18 cellular contexts compared by ENCODE assay signal in the genomic region with DNA sequence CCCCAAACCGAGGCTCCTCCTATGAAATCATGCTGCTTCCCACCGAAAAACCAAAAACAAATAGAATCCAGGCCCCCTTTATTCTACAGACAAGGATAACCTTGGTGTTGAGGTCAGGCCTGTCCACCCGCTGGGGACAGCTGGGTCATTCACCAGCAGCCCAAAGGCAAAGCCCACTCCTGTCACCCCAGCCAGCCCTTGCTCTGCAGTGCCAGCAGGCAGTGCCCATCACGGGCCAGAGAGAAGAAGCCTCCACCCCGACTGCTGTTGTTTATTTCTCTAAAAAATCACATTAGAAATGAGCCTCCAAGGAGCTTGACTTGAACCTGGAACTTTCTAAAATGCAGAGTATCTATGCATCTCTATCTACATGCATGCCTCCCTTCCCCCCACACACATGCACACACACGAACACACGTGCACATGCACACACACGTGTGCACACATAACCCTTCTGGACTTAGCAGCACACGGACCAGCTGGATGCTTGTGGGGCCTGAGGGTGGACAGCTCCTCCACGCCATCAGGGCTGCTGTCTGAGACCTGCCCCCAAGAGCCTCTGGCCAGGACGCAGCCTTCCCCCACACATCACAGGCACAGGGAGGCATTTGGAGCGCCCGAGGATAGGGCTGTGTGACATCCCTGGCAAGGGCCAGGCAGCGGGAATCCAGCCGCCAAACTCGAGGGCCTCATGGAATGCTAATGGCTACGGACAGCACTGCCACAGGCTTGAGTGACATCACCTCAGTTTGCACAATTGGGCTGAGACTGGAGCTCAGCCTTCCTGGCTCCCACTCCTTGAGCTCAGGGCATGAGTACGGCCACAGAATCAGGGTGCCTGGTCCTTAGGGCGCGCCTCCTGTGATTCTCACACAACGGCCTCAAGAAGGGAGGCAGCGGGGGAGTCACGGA. TPM values are rescaled to one million over a fixed set of nuclear protein-coding genes. Genes with fewer than 3 reads are reported as not detected.
A peak's percentile ranks its signal among the peaks of the same experiment; 100 is the strongest.
DNase-seq lines count a peak whose midpoint lies in the region; ATAC-seq, FAIRE-seq and TF ChIP-seq lines count a peak whose summit lies in the region.
"Had no signal": no experiment of that assay in that cellular context is flagged by ENCODE, and none has a peak within 500 bp of the region (broad histone marks: within the 10 kb centered on the region; RNA-seq: fewer than 3 reads in every experiment).

No MANE protein-coding gene starts in this region.

- H3K9me3 Mint-ChIP-seq in natural killer cell treated with Interleukin-12 subunit alpha and Interleukin-12 subunit beta and Interleukin-15 and Interleukin-18, amount 100 ng/mL, for 72 hours, result no peaks in the 10 kb centered on the region
- no peaks in the 10 kb centered on the region for H3K9me3 Mint-ChIP-seq in activated T-cell treated with anti-CD3 and anti-CD28 coated beads, Interleukin-2, amount 50 U/mL, for 72 hours

- peak overlapping the region in 1 of 2 donors; percentile 68 for H3K27ac Mint-ChIP-seq in natural killer cell treated with Interleukin-12 subunit alpha and Interleukin-12 subunit beta and Interleukin-15 and Interleukin-18, amount 100 ng/mL, for 72 hours
- no peak overlapping the region for H3K27ac Mint-ChIP-seq in activated T-cell treated with anti-CD3 and anti-CD28 coated beads, Interleukin-2, amount 50 U/mL, for 72 hours

- H3K9me3 ChIP-seq in A549, result no peaks in the 10 kb centered on the region
- H3K9me3 ChIP-seq: neutrophil, vagina had no signal

- no peaks in the 10 kb centered on the region for H3K4me1 ChIP-seq in A549

- ATAC-seq in A549, result peak; percentile 24 to 52; a peak in 3 of 6 replicates
- peak; percentile 76 for ATAC-seq in left ventricle myocardium superior
- no peak for ATAC-seq in natural killer cell treated with Interleukin-12 subunit alpha and Interleukin-12 subunit beta and Interleukin-15 and Interleukin-18, amount 100 ng/mL, for 72 hours
- no peak for ATAC-seq in GM18867 (IDR thresholded peaks at IDR 0.05; ENCODE audit: unreplicated experiment)
- ATAC-seq in activated T-cell treated with anti-CD3 and anti-CD28 coated beads, Interleukin-2, amount 50 U/mL, for 72 hours (replicated peaks in 1 of 2), result no peak

- no peak overlapping the region for H3K4me2 ChIP-seq in A549

- TF ChIP-seq EP300 in A549 (IDR thresholded peaks at IDR 0.05), result no peak

- no peak for TF ChIP-seq RAD21 in A549 (conservative IDR thresholded peaks at IDR 0.05 in 1 of 2, IDR thresholded peaks at IDR 0.05 in 1 of 2)

- TF ChIP-seq CTCF in A549 (IDR thresholded peaks at IDR 0.05), result no peak

- H3K27ac ChIP-seq in A549, result no peak overlapping the region
- H3K27ac ChIP-seq: cardiac muscle cell, HL-60, neutrophil, vagina had no signal

- H3K4me1 Mint-ChIP-seq in natural killer cell treated with Interleukin-12 subunit alpha and Interleukin-12 subunit beta and Interleukin-15 and Interleukin-18, amount 100 ng/mL, for 72 hours (ENCODE audit: low read depth in 2 of 2), result peaks cover 23 to 36% of the 10 kb centered on the region in 2 donors
- peaks cover 17% of the 10 kb centered on the region for H3K4me1 Mint-ChIP-seq in activated T-cell treated with anti-CD3 and anti-CD28 coated beads, Interleukin-2, amount 50 U/mL, for 72 hours (ENCODE audit: low read depth)

- H3K27me3 Mint-ChIP-seq in natural killer cell treated with Interleukin-12 subunit alpha and Interleukin-12 subunit beta and Interleukin-15 and Interleukin-18, amount 100 ng/mL, for 72 hours, result no peaks in the 10 kb centered on the region
- no peaks in the 10 kb centered on the region for H3K27me3 Mint-ChIP-seq in activated T-cell treated with anti-CD3 and anti-CD28 coated beads, Interleukin-2, amount 50 U/mL, for 72 hours (ENCODE audit: low read depth)

- CTCF ChIA-PET in A549 (lab: Yijun Ruan, JAX), result interaction anchor here (0.6 to 1.4 kb wide), 3 partner anchors 72 to 344 kb away, joined by 3 read pairs; no protein-coding TSS in a partner anchor

- DNase-seq in A549 (ENCODE audit: low read depth in 1 of 2, low spot score in 1 of 2) (no peak), HuH-7 (ENCODE audit: low spot score) (peak; percentile 35), left ventricle myocardium superior (peak; percentile 69), SHP77 treated with DMSO at 0.1 percent for 48 hours (lab: John Stamatoyannopoulos, UW) (no peak), ecto neural progenitor cell (ENCODE audit: low spot score) (no peak)
- peak; percentile 62 for DNase-seq in natural killer cell treated with Interleukin-12 subunit alpha and Interleukin-12 subunit beta and Interleukin-15 and Interleukin-18, amount 100 ng/mL, for 72 hours (ENCODE audit: low spot score)
- DNase-seq in activated T-cell treated with anti-CD3 and anti-CD28 coated beads, Interleukin-2, amount 50 U/mL, for 72 hours, result no peak
- DNase-seq: activated CD4-positive, alpha-beta T cell treated with anti-CD3 and anti-CD28 coated beads for 4 hours; Karpas-422; mammary epithelial cell; NCI-H1436; SIG-M5; T1000 had no signal

- no peak for FAIRE-seq in A549 (lab: Jason Lieb, UNC)

- POLR2A ChIA-PET in A549 (lab: Yijun Ruan, JAX), result no interaction called here

- WGBS in A549 (ENCODE audit: missing lambda C conversion rate), result 56% methylated on average over 23 of the region's 23 CpGs

- H3K4me3 ChIP-seq in A549, result no peak overlapping the region
- H3K4me3 ChIP-seq: cardiac muscle cell, vagina had no signal

- no peaks in the 10 kb centered on the region for H3K36me3 Mint-ChIP-seq in natural killer cell treated with Interleukin-12 subunit alpha and Interleukin-12 subunit beta and Interleukin-15 and Interleukin-18, amount 100 ng/mL, for 72 hours
- no peaks in the 10 kb centered on the region for H3K36me3 Mint-ChIP-seq in activated T-cell treated with anti-CD3 and anti-CD28 coated beads, Interleukin-2, amount 50 U/mL, for 72 hours (ENCODE audit: insufficient read depth in 2 of 2)

- TF ChIP-seq POLR2A in A549 (IDR thresholded peaks at IDR 0.05; ENCODE audit: low read length), result no peak

- intact Hi-C loops in left ventricle myocardium superior (cut with micrococcal nuclease), result no loop called here

- no peak overlapping the region for H3K4me3 Mint-ChIP-seq in natural killer cell treated with Interleukin-12 subunit alpha and Interleukin-12 subunit beta and Interleukin-15 and Interleukin-18, amount 100 ng/mL, for 72 hours
- no peak overlapping the region for H3K4me3 Mint-ChIP-seq in activated T-cell treated with anti-CD3 and anti-CD28 coated beads, Interleukin-2, amount 50 U/mL, for 72 hours

TF ChIP-seq in A549, 52 proteins besides CTCF, POLR2A, EP300 and RAD21:
- TF ChIP-seq CHD4 (IDR thresholded peaks at IDR 0.05; ENCODE audit: borderline replicate concordance) (no peak), ZFP36 (IDR thresholded peaks at IDR 0.05; ENCODE audit: borderline replicate concordance, partially characterized antibody) (no peak), ZSCAN20 (CRISPR knock-in tag; IDR thresholded peaks at IDR 0.05) (no peak), TFCP2L1 (CRISPR knock-in tag; IDR thresholded peaks at IDR 0.05) (no peak), HOXA7 (CRISPR knock-in tag; IDR thresholded peaks at IDR 0.05) (no peak), CBX2 (IDR thresholded peaks at IDR 0.05; ENCODE audit: borderline replicate concordance, low read depth) (no peak)

RNA-seq across cellular contexts. Expression of a gene that starts 22.8 kb away (rescaled TPM):
- polyA plus RNA-seq in A549 (2011; rRNA removed) (23.0 and 31.7 TPM in 2 replicates), A549 (2017; fragmentation: RNase III; extraction: RNeasy Plus Mini Kit Qiagen cat#74134 plus additional on column Dnase treatment) (26.5 to 32.2 TPM (median 31.3 TPM) in 3 replicates)
- 15.6 and 16.2 TPM in 2 replicates for polyA plus RNA-seq in A549 (2012; cell fraction: cytosol; rRNA removed)
- polyA plus RNA-seq in A549 (2012; cell fraction: nucleus; rRNA removed), result 8.0 and 12.4 TPM in 2 replicates
- 6.5 and 8.0 TPM in 2 replicates for polyA minus RNA-seq in A549 (2011; rRNA and poly(A)+ RNA removed)
- 113 TPM for total RNA-seq in left ventricle myocardium superior
- total RNA-seq in natural killer cell treated with Interleukin-12 subunit alpha and Interleukin-12 subunit beta and Interleukin-15 and Interleukin-18, amount 100 ng/mL, for 72 hours, result 10 to 100 TPM; 19.9 to 22.6 TPM
- 10 to 100 TPM; 23.2 to 28.4 TPM for total RNA-seq in activated T-cell treated with anti-CD3 and anti-CD28 coated beads, Interleukin-2, amount 50 U/mL, for 72 hours

Comparison
In these comparisons a context has a peak if more than half of its experiments do, and no peak if none do; other contexts are left out.
1. ATAC-seq: peak in A549 (2 of 2) and left ventricle myocardium superior (single experiment); none in natural killer cell treated with Interleukin-12 subunit alpha and Interleukin-12 subunit beta and Interleukin-15 and Interleukin-18, amount 100 ng/mL, for 72 hours (0 of 2), GM18867 (single experiment) and activated T-cell treated with anti-CD3 and anti-CD28 coated beads, Interleukin-2, amount 50 U/mL, for 72 hours (0 of 2).
2. DNase-seq: peak in HuH-7 (single experiment), left ventricle myocardium superior (single experiment) and natural killer cell treated with Interleukin-12 subunit alpha and Interleukin-12 subunit beta and Interleukin-15 and Interleukin-18, amount 100 ng/mL, for 72 hours (single experiment); none in A549 (0 of 2), SHP77 treated with DMSO at 0.1 percent for 48 hours (single experiment), ecto neural progenitor cell (single experiment) and activated T-cell treated with anti-CD3 and anti-CD28 coated beads, Interleukin-2, amount 50 U/mL, for 72 hours (0 of 2).